In genomic region chr10:43419997-43420368, GRCh38 we compare ENCODE assay signal across 8 cellular contexts. TPM values are rescaled to one million over a fixed set of nuclear protein-coding genes. Genes with fewer than 3 reads are reported as not detected.
DNase-seq lines count a peak whose midpoint lies in the region; ATAC-seq and TF ChIP-seq lines count a peak whose summit lies in the region.

No MANE protein-coding gene starts in this region.

- DNase-seq in GM23248 = no peak
- DNase-seq in NCI-H128 (lab: John Stamatoyannopoulos, UW; ENCODE audit: unreplicated experiment) = no peak
- DNase-seq in activated CD8-positive, alpha-beta memory T cell treated with anti-CD3 and anti-CD28 coated beads, Interleukin-2, amount 50 U/mL, for 4 hours = no peak
- no peak for DNase-seq in HT-29 (ENCODE audit: low spot score)

- no peaks in the 10 kb centered on the region for H3K36me3 ChIP-seq in GM23248 (ENCODE audit: low read depth)
- H3K36me3 ChIP-seq in gastroesophageal sphincter = no peaks in the 10 kb centered on the region
- H3K36me3 ChIP-seq in skeletal muscle tissue (ENCODE audit: control insufficient read depth in 3 of 3, insufficient read depth in 3 of 3, low read length in 3 of 3) = no peaks in the 10 kb centered on the region

- H3K9me2 ChIP-seq in GM23248 (ENCODE audit: insufficient read depth) = no peaks in the 10 kb centered on the region

- TF ChIP-seq POLR2A in gastroesophageal sphincter (IDR thresholded peaks at IDR 0.05) = no peak

- H3K27me3 ChIP-seq in GM23248 (replicated peaks; ENCODE audit: insufficient read depth) (no peaks in the 10 kb centered on the region), gastroesophageal sphincter (no peaks in the 10 kb centered on the region), skeletal muscle tissue (ENCODE audit: control insufficient read depth in 3 of 3, insufficient read depth in 3 of 3, low read length in 3 of 3) (no peaks in the 10 kb centered on the region)

- TF ChIP-seq EP300 in gastroesophageal sphincter (IDR thresholded peaks at IDR 0.05) = no peak

- peak overlapping the region; percentile 95 for H2AFZ ChIP-seq in GM23248

- H3K4me1 ChIP-seq in GM23248 (ENCODE audit: insufficient read depth) (peaks cover 5% of the 10 kb centered on the region; the same call in 1 of the 2 replicates), gastroesophageal sphincter (peaks cover 0 to 19% (median 4%) of the 10 kb centered on the region in 3 donors), skeletal muscle tissue (ENCODE audit: control insufficient read depth in 3 of 3, insufficient read depth in 3 of 3, low read length in 3 of 3) (peaks cover 6 to 13% (median 12%) of the 10 kb centered on the region in 3 donors)

- H3K79me2 ChIP-seq in GM23248 (ENCODE audit: insufficient read depth) = no peaks in the 10 kb centered on the region

- TF ChIP-seq CTCF in WI38 (IDR thresholded peaks at IDR 0.05; ENCODE audit: low read depth, low read length) (no peak), gastroesophageal sphincter (IDR thresholded peaks at IDR 0.05) (no peak)

- H3F3A ChIP-seq in GM23248 (ENCODE audit: insufficient read depth) = peaks cover 17% of the 10 kb centered on the region

- H3K27ac ChIP-seq in GM23248 (peak overlapping the region; percentile 97), gastroesophageal sphincter (peak overlapping the region; percentile 87 to 99 (median 96)), skeletal muscle tissue (ENCODE audit: low read depth, low read length) (peak overlapping the region; percentile 97)

- in situ Hi-C loops in GM23248 (cut with MboI) = no loop called here

- peak overlapping the region; percentile 94 for H3K4me2 ChIP-seq in GM23248 (ENCODE audit: unreplicated experiment)

- no peaks in the 10 kb centered on the region for H3K9me3 ChIP-seq in GM23248 (ENCODE audit: low read depth)
- no peaks in the 10 kb centered on the region for H3K9me3 ChIP-seq in gastroesophageal sphincter
- no peaks in the 10 kb centered on the region for H3K9me3 ChIP-seq in skeletal muscle tissue (ENCODE audit: control insufficient read depth in 3 of 3, low read length in 3 of 3)

- H3K9ac ChIP-seq in GM23248 (peak overlapping the region; percentile 94), skeletal muscle tissue (ENCODE audit: low read depth in 1 of 3, low read length in 3 of 3) (peak overlapping the region; percentile 77 to 95 (median 92))

- H3K4me3 ChIP-seq in GM23248 (peak overlapping the region; percentile 77), WI38 (ENCODE audit: low read depth, low read length) (peak overlapping the region; percentile 53), gastroesophageal sphincter (peak overlapping the region; percentile 40 to 62), skeletal muscle tissue (ENCODE audit: low read length in 3 of 3) (peak overlapping the region; percentile 75 to 83 (median 79))

- no peaks in the 10 kb centered on the region for H4K20me1 ChIP-seq in GM23248 (ENCODE audit: insufficient read depth)

- 47 to 53% methylated on average over 18 of the region's 18 CpGs for WGBS in GM23248 (ENCODE audit: low coverage in 1 of 2, low lambda C conversion rate in 2 of 2, missing lambda C conversion rate in 2 of 2), 2 experiments
- 74 to 98% methylated on average over 7 to 10 of the region's 18 CpGs for WGBS in gastroesophageal sphincter (ENCODE audit: low coverage in 1 of 2), 2 donors

- ATAC-seq in gastroesophageal sphincter = no peak
- no peak for ATAC-seq in HG02973 (IDR thresholded peaks at IDR 0.05; ENCODE audit: unreplicated experiment)

RNA-seq across cellular contexts. Expression of gene HNRNPF, which starts 11.0 kb away (rescaled TPM):
- 158 and 172 TPM in 2 replicates for total RNA-seq in GM23248 (2014; rRNA removed; shearing (Covaris generic))
- polyA plus RNA-seq in GM23248 (2016; fragmentation: Nextera tagmentation; extraction: Ambion mirVana) = 106 and 116 TPM in 2 replicates
- 100 to 1,000 TPM; 138 to 215 (median 180) TPM for total RNA-seq in gastroesophageal sphincter
- 87.2 TPM for total RNA-seq in skeletal muscle tissue
- 515 and 519 TPM in 2 replicates for total RNA-seq in HT-29 (2014; rRNA removed; shearing (Covaris generic))

RNA-seq across cellular contexts. Expression of gene ZNF487, which starts 16.9 kb away (rescaled TPM):
- total RNA-seq in GM23248 (2014; rRNA removed; shearing (Covaris generic)) = 6.3 and 11.0 TPM in 2 replicates
- polyA plus RNA-seq in GM23248 (2016; fragmentation: Nextera tagmentation; extraction: Ambion mirVana) = 5.3 and 5.5 TPM in 2 replicates
- total RNA-seq in gastroesophageal sphincter (10 to 100 TPM in 3 of 4 donors, 1 to 10 TPM in 1; 5.1 to 22.4 (median 14.0) TPM), skeletal muscle tissue (8.4 TPM)
- 8.1 and 16.1 TPM in 2 replicates for total RNA-seq in HT-29 (2014; rRNA removed; shearing (Covaris generic))

RNA-seq across cellular contexts. Expression of gene FXYD4, which starts 48.5 kb away (rescaled TPM):
- not detected in 2 replicates for total RNA-seq in GM23248 (2014; rRNA removed; shearing (Covaris generic))
- polyA plus RNA-seq in GM23248 (2016; fragmentation: Nextera tagmentation; extraction: Ambion mirVana) = not detected in 2 replicates
- not detected for total RNA-seq in gastroesophageal sphincter
- total RNA-seq in skeletal muscle tissue = not detected
- not detected in 2 replicates for total RNA-seq in HT-29 (2014; rRNA removed; shearing (Covaris generic))
